ENCODE assay signal across 20 cellular contexts in genomic region chr1:1142844-1143243, GRCh38. TPM values are rescaled to one million over a fixed set of nuclear protein-coding genes. Genes with fewer than 3 reads are reported as not detected.
A peak's percentile ranks its signal among the peaks of the same experiment; 100 is the strongest.
DNase-seq lines count a peak whose midpoint lies in the region; ATAC-seq and TF ChIP-seq lines count a peak whose summit lies in the region.
"Had no signal": no experiment of that assay in that cellular context is flagged by ENCODE, and none has a peak within 500 bp of the region (broad histone marks: within the 10 kb centered on the region; RNA-seq: fewer than 3 reads in every experiment).

No MANE protein-coding gene starts in this region.

- H3K4me1 Mint-ChIP-seq in activated CD4-positive, alpha-beta T cell treated with anti-CD3 and anti-CD28 coated beads for 36 hours: peaks cover 19% of the 10 kb centered on the region
- peaks cover 0 to 24% (median 6%) of the 10 kb centered on the region in 4 donors for H3K4me1 Mint-ChIP-seq in CD4-positive, CD25-positive, alpha-beta regulatory T cell
- peaks cover 54% of the 10 kb centered on the region for H3K4me1 Mint-ChIP-seq in activated CD8-positive, alpha-beta T cell treated with anti-CD3 and anti-CD28 coated beads, Interleukin-2, amount 10 ng/mL, durations not matched to agents 7 days and 5 days (ENCODE audit: low read depth)
- peaks cover 4 to 40% (median 25%) of the 10 kb centered on the region in 4 donors for H3K4me1 Mint-ChIP-seq in naive thymus-derived CD8-positive, alpha-beta T cell

- TF ChIP-seq CTCF in vagina (IDR thresholded peaks at IDR 0.05): no peak

- H3K36me3 ChIP-seq in CD4-positive, CD25-positive, alpha-beta regulatory T cell (ENCODE audit: control insufficient read depth, insufficient read depth, low read length): no peaks in the 10 kb centered on the region
- no peaks in the 10 kb centered on the region for H3K36me3 ChIP-seq in vagina
- H3K36me3 ChIP-seq: SJSA1, upper lobe of right lung had no signal

- POLR2A ChIA-PET in activated CD4-positive, alpha-beta T cell treated with anti-CD3 and anti-CD28 coated beads for 36 hours (lab: Charles Lee): no interaction called here
- POLR2A ChIA-PET in activated CD8-positive, alpha-beta T cell treated with anti-CD3 and anti-CD28 coated beads, Interleukin-2, amount 10 ng/mL, durations not matched to agents 7 days and 5 days (lab: Charles Lee): no interaction called here
- POLR2A ChIA-PET in naive thymus-derived CD8-positive, alpha-beta T cell (lab: Charles Lee): no interaction called here

- no peaks in the 10 kb centered on the region for H3K27me3 ChIP-seq in CD4-positive, CD25-positive, alpha-beta regulatory T cell (ENCODE audit: control insufficient read depth, insufficient read depth, low read length)
- H3K27me3 ChIP-seq in vagina: no peaks in the 10 kb centered on the region

- H3K27ac ChIP-seq in CD4-positive, CD25-positive, alpha-beta regulatory T cell (ENCODE audit: insufficient read depth, low read length, poor library complexity, severe bottlenecking): peak overlapping the region; percentile 85
- H3K27ac ChIP-seq in vagina: no peak overlapping the region
- H3K27ac ChIP-seq: SJSA1, upper lobe of right lung had no signal

- DNase-seq in activated CD4-positive, alpha-beta T cell treated with anti-CD3 and anti-CD28 coated beads for 36 hours: no peak
- DNase-seq in activated CD4-positive, alpha-beta T cell treated with anti-CD3 and anti-CD28 coated beads for 1 hour: no peak
- no peak for DNase-seq in CD4-positive, CD25-positive, alpha-beta regulatory T cell
- DNase-seq in activated CD8-positive, alpha-beta T cell treated with anti-CD3 and anti-CD28 coated beads, Interleukin-2, amount 10 ng/mL, durations not matched to agents 7 days and 5 days: no peak
- no peak for DNase-seq in naive thymus-derived CD8-positive, alpha-beta T cell
- DNase-seq in NCI-H1436 treated with DMSO at 0.1 percent for 48 hours (lab: John Stamatoyannopoulos, UW) (no peak), vagina (ENCODE audit: extremely low spot score in 2 of 2) (no peak)
- DNase-seq: C1 segment of cervical spinal cord; KBM-7; NCI-H146; NCI-H510A treated with DMSO at 0.1 percent for 48 hours; NK-92 treated with Interleukin-12 subunit alpha and Interleukin-12 subunit beta, amount 100 ng/mL, for 24 hours; stimulated activated CD4-positive, alpha-beta T cell treated with anti-CD3 and anti-CD28 coated beads, Interleukin-2, amount 100 ng/mL, for 48 hours; upper lobe of right lung had no signal

- H3K4me3 Mint-ChIP-seq in activated CD4-positive, alpha-beta T cell treated with anti-CD3 and anti-CD28 coated beads for 36 hours: no peak overlapping the region
- no peak overlapping the region for H3K4me3 Mint-ChIP-seq in CD4-positive, CD25-positive, alpha-beta regulatory T cell
- H3K4me3 Mint-ChIP-seq in activated CD8-positive, alpha-beta T cell treated with anti-CD3 and anti-CD28 coated beads, Interleukin-2, amount 10 ng/mL, durations not matched to agents 7 days and 5 days: no peak overlapping the region
- H3K4me3 Mint-ChIP-seq in naive thymus-derived CD8-positive, alpha-beta T cell: no peak overlapping the region

- peaks cover 28% of the 10 kb centered on the region for H3K4me1 ChIP-seq in CD4-positive, CD25-positive, alpha-beta regulatory T cell (ENCODE audit: control insufficient read depth, insufficient read depth, low read length, poor library complexity, severe bottlenecking)
- peaks cover 18% of the 10 kb centered on the region for H3K4me1 ChIP-seq in vagina
- H3K4me1 ChIP-seq: upper lobe of right lung had no signal

- intact Hi-C loops in activated CD4-positive, alpha-beta T cell treated with anti-CD3 and anti-CD28 coated beads for 36 hours (cut with DNase I, micrococcal nuclease): loop anchor here in 1 of 2 experiments (5.0 kb wide), 1 partner anchor 64 kb away; the partner anchor contains the start of gene TNFRSF18
- intact Hi-C loops in vagina (cut with DNase I): no loop called here

- no peaks in the 10 kb centered on the region for H3K9me3 Mint-ChIP-seq in activated CD4-positive, alpha-beta T cell treated with anti-CD3 and anti-CD28 coated beads for 36 hours (ENCODE audit: low read depth)
- no peaks in the 10 kb centered on the region for H3K9me3 Mint-ChIP-seq in CD4-positive, CD25-positive, alpha-beta regulatory T cell
- no peaks in the 10 kb centered on the region for H3K9me3 Mint-ChIP-seq in activated CD8-positive, alpha-beta T cell treated with anti-CD3 and anti-CD28 coated beads, Interleukin-2, amount 10 ng/mL, durations not matched to agents 7 days and 5 days (ENCODE audit: insufficient read depth)
- H3K9me3 Mint-ChIP-seq in naive thymus-derived CD8-positive, alpha-beta T cell: no peaks in the 10 kb centered on the region

- no peak for TF ChIP-seq POLR2A in vagina (IDR thresholded peaks at IDR 0.05)

- CTCF ChIA-PET in activated CD4-positive, alpha-beta T cell treated with anti-CD3 and anti-CD28 coated beads for 36 hours (lab: Charles Lee): no interaction called here
- CTCF ChIA-PET in activated CD8-positive, alpha-beta T cell treated with anti-CD3 and anti-CD28 coated beads, Interleukin-2, amount 10 ng/mL, durations not matched to agents 7 days and 5 days (lab: Charles Lee): interaction anchor here (1.1 kb wide), 1 partner anchor 20 kb away, joined by 3 read pairs; no protein-coding TSS in a partner anchor

- H3K27ac Mint-ChIP-seq in activated CD4-positive, alpha-beta T cell treated with anti-CD3 and anti-CD28 coated beads for 36 hours: peak overlapping the region; percentile 76
- no peak overlapping the region for H3K27ac Mint-ChIP-seq in CD4-positive, CD25-positive, alpha-beta regulatory T cell
- H3K27ac Mint-ChIP-seq in activated CD8-positive, alpha-beta T cell treated with anti-CD3 and anti-CD28 coated beads, Interleukin-2, amount 10 ng/mL, durations not matched to agents 7 days and 5 days: peak overlapping the region; percentile 92
- H3K27ac Mint-ChIP-seq in naive thymus-derived CD8-positive, alpha-beta T cell: peak overlapping the region in 6 of 10 donors; percentile 41 to 97 (median 83)

- no peak for ATAC-seq in activated CD4-positive, alpha-beta T cell treated with anti-CD3 and anti-CD28 coated beads for 36 hours
- no peak for ATAC-seq in CD4-positive, CD25-positive, alpha-beta regulatory T cell (ENCODE audit: low read depth in 2 of 2)
- ATAC-seq in activated CD8-positive, alpha-beta T cell treated with anti-CD3 and anti-CD28 coated beads, Interleukin-2, amount 10 ng/mL, durations not matched to agents 7 days and 5 days: no peak
- no peak for ATAC-seq in naive thymus-derived CD8-positive, alpha-beta T cell
- no peak for ATAC-seq in SK-N-SH treated with all-trans-retinoic acid at 6 μM for 48 hours
- ATAC-seq: upper lobe of right lung had no signal

- no peak overlapping the region for H3K4me3 ChIP-seq in CD4-positive, CD25-positive, alpha-beta regulatory T cell (ENCODE audit: low read depth, low read length)
- no peak overlapping the region for H3K4me3 ChIP-seq in vagina
- H3K4me3 ChIP-seq: SJSA1, upper lobe of right lung had no signal

- H3K36me3 Mint-ChIP-seq in activated CD4-positive, alpha-beta T cell treated with anti-CD3 and anti-CD28 coated beads for 36 hours (ENCODE audit: low read depth): no peaks in the 10 kb centered on the region
- no peaks in the 10 kb centered on the region for H3K36me3 Mint-ChIP-seq in CD4-positive, CD25-positive, alpha-beta regulatory T cell
- no peaks in the 10 kb centered on the region for H3K36me3 Mint-ChIP-seq in activated CD8-positive, alpha-beta T cell treated with anti-CD3 and anti-CD28 coated beads, Interleukin-2, amount 10 ng/mL, durations not matched to agents 7 days and 5 days (ENCODE audit: low read depth)
- no peaks in the 10 kb centered on the region for H3K36me3 Mint-ChIP-seq in naive thymus-derived CD8-positive, alpha-beta T cell

- H3K9me3 ChIP-seq in CD4-positive, CD25-positive, alpha-beta regulatory T cell (ENCODE audit: control insufficient read depth in 2 of 2, low read length in 2 of 2): no peaks in the 10 kb centered on the region
- H3K9me3 ChIP-seq in vagina: no peaks in the 10 kb centered on the region
- H3K9me3 ChIP-seq: SJSA1, upper lobe of right lung had no signal

- H3K27me3 Mint-ChIP-seq in activated CD4-positive, alpha-beta T cell treated with anti-CD3 and anti-CD28 coated beads for 36 hours: no peaks in the 10 kb centered on the region
- no peaks in the 10 kb centered on the region for H3K27me3 Mint-ChIP-seq in CD4-positive, CD25-positive, alpha-beta regulatory T cell
- no peaks in the 10 kb centered on the region for H3K27me3 Mint-ChIP-seq in activated CD8-positive, alpha-beta T cell treated with anti-CD3 and anti-CD28 coated beads, Interleukin-2, amount 10 ng/mL, durations not matched to agents 7 days and 5 days (ENCODE audit: low read depth)
- H3K27me3 Mint-ChIP-seq in naive thymus-derived CD8-positive, alpha-beta T cell: no peaks in the 10 kb centered on the region

RNA-seq across cellular contexts. Expression of gene C1orf159, which starts 27.0 kb away (rescaled TPM):
- total RNA-seq in activated CD4-positive, alpha-beta T cell treated with anti-CD3 and anti-CD28 coated beads for 36 hours: 10 to 100 TPM; 11.3 to 13.5 TPM
- total RNA-seq in CD4-positive, CD25-positive, alpha-beta regulatory T cell: 20.0 TPM
- polyA plus RNA-seq in CD4-positive, CD25-positive, alpha-beta regulatory T cell: 1 to 10 TPM; 3.0 to 6.3 (median 4.7) TPM
- total RNA-seq in activated CD8-positive, alpha-beta T cell treated with anti-CD3 and anti-CD28 coated beads, Interleukin-2, amount 10 ng/mL, durations not matched to agents 7 days and 5 days: 10 to 100 TPM; 24.5 to 26.8 TPM
- total RNA-seq in naive thymus-derived CD8-positive, alpha-beta T cell: 10 to 100 TPM; 24.9 to 26.5 TPM
- 10 to 100 TPM in 1 of 3 donors, 1 to 10 TPM in 2; 3.2 to 10.7 (median 6.2) TPM for polyA plus RNA-seq in naive thymus-derived CD8-positive, alpha-beta T cell
- total RNA-seq in vagina: 11.8 TPM

RNA-seq across cellular contexts. Expression of gene TTLL10, which starts 30.8 kb away (rescaled TPM):
- not detected for total RNA-seq in activated CD4-positive, alpha-beta T cell treated with anti-CD3 and anti-CD28 coated beads for 36 hours
- total RNA-seq in CD4-positive, CD25-positive, alpha-beta regulatory T cell: not detected
- polyA plus RNA-seq in CD4-positive, CD25-positive, alpha-beta regulatory T cell: not detected
- under 1 TPM; 0.63 to 0.90 TPM for total RNA-seq in activated CD8-positive, alpha-beta T cell treated with anti-CD3 and anti-CD28 coated beads, Interleukin-2, amount 10 ng/mL, durations not matched to agents 7 days and 5 days
- not detected for total RNA-seq in naive thymus-derived CD8-positive, alpha-beta T cell
- polyA plus RNA-seq in naive thymus-derived CD8-positive, alpha-beta T cell: not detected
- total RNA-seq in vagina: not detected
- total RNA-seq: fibroblast of lung, G401, lower leg skin, SJSA1, upper lobe of right lung had no signal
- polyA plus RNA-seq: fibroblast of lung, keratinocyte had no signal

Comparison
In these comparisons a context has a peak if more than half of its experiments do, and no peak if none do; other contexts are left out.
1. H3K27ac Mint-ChIP-seq: peak in activated CD4-positive, alpha-beta T cell treated with anti-CD3 and anti-CD28 coated beads for 36 hours (single experiment), activated CD8-positive, alpha-beta T cell treated with anti-CD3 and anti-CD28 coated beads, Interleukin-2, amount 10 ng/mL, durations not matched to agents 7 days and 5 days (single experiment) and naive thymus-derived CD8-positive, alpha-beta T cell (6 of 10); none in CD4-positive, CD25-positive, alpha-beta regulatory T cell (0 of 3).